ENCODE assay signal across 17 cellular contexts in the genomic region with DNA sequence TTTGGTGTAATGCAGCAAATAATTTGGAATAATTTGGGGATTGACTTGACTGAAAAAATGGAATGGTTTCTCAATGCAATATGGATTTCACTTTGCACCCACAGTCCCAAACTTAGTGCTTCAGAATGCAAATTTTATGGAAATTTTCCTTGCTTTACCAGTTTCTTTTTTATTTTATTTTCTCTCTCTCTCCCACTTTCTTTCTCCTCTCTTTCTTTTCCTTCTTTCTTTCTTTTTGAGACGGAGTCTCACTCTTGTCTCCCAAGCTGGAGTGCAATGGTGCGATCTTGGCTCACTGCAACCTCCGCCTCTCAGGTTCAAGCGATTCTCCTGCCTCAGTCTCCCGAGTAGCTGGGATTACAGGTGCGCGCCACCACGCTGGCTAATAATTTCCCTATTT.
DNase-seq lines count a peak whose midpoint lies in the region; ATAC-seq, FAIRE-seq and TF ChIP-seq lines count a peak whose summit lies in the region.
"Had no signal": no experiment of that assay in that cellular context is flagged by ENCODE, and none has a peak within 500 bp of the region (broad histone marks: within the 10 kb centered on the region; RNA-seq: fewer than 3 reads in every experiment).

No MANE protein-coding gene starts in this region.

- H3K27me3 Mint-ChIP-seq in T-helper 1 cell treated with Interleukin-12 subunit alpha and Interleukin-12 subunit beta and Interleukin-4 antibody, amounts not matched to agents 30 μg/mL and 1 μg/mL, for 36 hours (ENCODE audit: low read depth) = peaks cover 16% of the 10 kb centered on the region

- H3K27ac ChIP-seq in left ventricle myocardium inferior (replicated peaks) (no peak overlapping the region), right atrium auricular region (no peak overlapping the region), stomach (no peak overlapping the region), HepG2 (ENCODE audit: extremely low read length, insufficient read depth, low read length) (no peak overlapping the region)
- H3K27ac ChIP-seq: 22Rv1 had no signal

- H3K4me1 ChIP-seq in left ventricle myocardium inferior (peaks cover 32% of the 10 kb centered on the region), right atrium auricular region (peaks cover 0 to 12% of the 10 kb centered on the region in 2 donors), stomach (peaks cover 0 to 17% (median 8%) of the 10 kb centered on the region in 4 donors), HepG2 (ENCODE audit: insufficient read depth, low read length) (no peaks in the 10 kb centered on the region)

- H3K79me2 ChIP-seq in HepG2 (ENCODE audit: insufficient read depth, low read length) = no peaks in the 10 kb centered on the region

- TF ChIP-seq EP300 in stomach (IDR thresholded peaks at IDR 0.05) = no peak
- no peak for TF ChIP-seq EP300 in HepG2 (IDR thresholded peaks at IDR 0.05; ENCODE audit: low read depth in 2 of 2, low read length in 2 of 2)
- TF ChIP-seq EP300 in HepG2 (CRISPR knock-in tag; IDR thresholded peaks at IDR 0.05; ENCODE audit: borderline replicate concordance) = no peak

- no peak for ATAC-seq in activated naive CD4-positive, alpha-beta T cell treated with anti-CD3 and anti-CD28 coated beads, Interleukin-2, amount 50 U/mL, for 72 hours
- ATAC-seq in HepG2 (no peak), GM18502 (IDR thresholded peaks at IDR 0.05; ENCODE audit: poor library complexity, unreplicated experiment) (no peak)

- no peaks in the 10 kb centered on the region for H3K36me3 ChIP-seq in left ventricle myocardium inferior
- H3K36me3 ChIP-seq in right atrium auricular region = no peaks in the 10 kb centered on the region
- no peaks in the 10 kb centered on the region for H3K36me3 ChIP-seq in stomach
- H3K36me3 ChIP-seq in HepG2 (replicated peaks in 1 of 2; ENCODE audit: control insufficient read depth in 1 of 2, insufficient read depth in 2 of 2, low read length in 2 of 2) = no peaks in the 10 kb centered on the region
- H3K36me3 ChIP-seq: esophagus muscularis mucosa, gastroesophageal sphincter, HAP-1 had no signal

- no peak for TF ChIP-seq POLR2A in stomach (IDR thresholded peaks at IDR 0.05)
- TF ChIP-seq POLR2A in HepG2 (IDR thresholded peaks at IDR 0.05; ENCODE audit: insufficient read depth in 1 of 2, low read depth in 2 of 2, low read length in 2 of 2) = no peak

- in situ Hi-C loops in HepG2 (cut with HindIII; ENCODE audit: extremely low pct_ligation_motif_present, low pct_unique_long_range_greater_than_20kb) = loop anchor here (10.0 kb wide), 2 partner anchors 95 to 195 kb away; a partner anchor contains a TSS

- peak overlapping the region; percentile 55 for H3K27ac Mint-ChIP-seq in T-helper 1 cell treated with Interleukin-12 subunit alpha and Interleukin-12 subunit beta and Interleukin-4 antibody, amounts not matched to agents 30 μg/mL and 1 μg/mL, for 36 hours
- H3K27ac Mint-ChIP-seq in activated naive CD4-positive, alpha-beta T cell treated with anti-CD3 and anti-CD28 coated beads, Interleukin-2, amount 50 U/mL, for 72 hours = peak overlapping the region; percentile 97 to 99

- H3K27me3 ChIP-seq in left ventricle myocardium inferior (ENCODE audit: low read depth) = peaks cover 9% of the 10 kb centered on the region
- no peaks in the 10 kb centered on the region for H3K27me3 ChIP-seq in right atrium auricular region
- H3K27me3 ChIP-seq in stomach = peaks cover 0 to 35% (median 6%) of the 10 kb centered on the region in 3 donors
- H3K27me3 ChIP-seq in HepG2 (ENCODE audit: control insufficient read depth in 1 of 2, insufficient read depth in 2 of 2, low read length in 2 of 2) = no peaks in the 10 kb centered on the region; a peak in 2 of 5 replicates

- CTCF ChIA-PET in HepG2 (lab: Yijun Ruan, JAX; ENCODE audit: low intra/inter-chr PET ratio, low total read pairs) = interaction anchor here (1.3 to 3.2 kb wide), 3 partner anchors 90 to 280 kb away, joined by 5 to 22 read pairs (median 9); a partner anchor contains a TSS

- BruUV-seq in HepG2 (replicated peaks; lab: Mats Ljungman, UMichigan) = no TSS peak

- no peaks in the 10 kb centered on the region for H3K9me3 Mint-ChIP-seq in T-helper 1 cell treated with Interleukin-12 subunit alpha and Interleukin-12 subunit beta and Interleukin-4 antibody, amounts not matched to agents 30 μg/mL and 1 μg/mL, for 36 hours
- peaks cover 3 to 4% of the 10 kb centered on the region in 2 donors for H3K9me3 Mint-ChIP-seq in activated naive CD4-positive, alpha-beta T cell treated with anti-CD3 and anti-CD28 coated beads, Interleukin-2, amount 50 U/mL, for 72 hours
- H3K9me3 Mint-ChIP-seq: naive B cell had no signal

- H3K4me3 Mint-ChIP-seq in T-helper 1 cell treated with Interleukin-12 subunit alpha and Interleukin-12 subunit beta and Interleukin-4 antibody, amounts not matched to agents 30 μg/mL and 1 μg/mL, for 36 hours = peak overlapping the region; percentile 63

- H3K4me3 ChIP-seq in left ventricle myocardium inferior (peak overlapping the region; percentile 67), right atrium auricular region (no peak overlapping the region), stomach (peak overlapping the region in 1 of 4 donors; percentile 50), HepG2 (replicated peaks in 1 of 3; ENCODE audit: insufficient read depth in 1 of 3, low read depth in 2 of 3, low read length in 3 of 3) (no peak overlapping the region)

- TF ChIP-seq CTCF in left ventricle myocardium inferior (IDR thresholded peaks at IDR 0.05; ENCODE audit: borderline replicate concordance) (no peak), right atrium auricular region (IDR thresholded peaks at IDR 0.05) (no peak), stomach (IDR thresholded peaks at IDR 0.05) (no peak), HepG2 (CRISPR knock-in tag; IDR thresholded peaks at IDR 0.05) (no peak)

- no peak for FAIRE-seq in HepG2 (lab: Jason Lieb, UNC)
- FAIRE-seq: astrocyte had no signal

- no peaks in the 10 kb centered on the region for H4K20me1 ChIP-seq in HepG2 (ENCODE audit: insufficient read depth, low read length)

- DNase-seq in T-helper 1 cell = no peak
- no peak for DNase-seq in left ventricle myocardium inferior
- no peak for DNase-seq in right atrium auricular region (ENCODE audit: low spot score)
- DNase-seq in activated naive CD4-positive, alpha-beta T cell treated with anti-CD3 and anti-CD28 coated beads, Interleukin-2, amount 50 U/mL, for 72 hours (ENCODE audit: low spot score in 2 of 2) = no peak
- DNase-seq in stomach = peak; percentile 9
- no peak for DNase-seq in HepG2 (ENCODE audit: low spot score)
- DNase-seq: cerebellar nuclear complex, IMR-90, mesenchymal stem cell had no signal

- H3K4me1 Mint-ChIP-seq in T-helper 1 cell treated with Interleukin-12 subunit alpha and Interleukin-12 subunit beta and Interleukin-4 antibody, amounts not matched to agents 30 μg/mL and 1 μg/mL, for 36 hours (ENCODE audit: low read depth) = peaks cover 39% of the 10 kb centered on the region

- POLR2A ChIA-PET in HepG2 (lab: Yijun Ruan, JAX) = no interaction called here

- no peaks in the 10 kb centered on the region for H3K9me3 ChIP-seq in left ventricle myocardium inferior (replicated peaks)
- H3K9me3 ChIP-seq in right atrium auricular region = no peaks in the 10 kb centered on the region
- H3K9me3 ChIP-seq in stomach = no peaks in the 10 kb centered on the region
- H3K9me3 ChIP-seq in HepG2 (ENCODE audit: low read length) = no peaks in the 10 kb centered on the region
- H3K9me3 ChIP-seq: esophagus muscularis mucosa, gastroesophageal sphincter, HAP-1 had no signal

- intact Hi-C loops in left ventricle myocardium inferior (cut with micrococcal nuclease) (loop anchor here (10.0 kb wide), 3 partner anchors 85 to 195 kb away; a partner anchor contains a TSS), stomach (cut with DNase I; ENCODE audit: low total_unique reads) (no loop called here), HepG2 (cut with micrococcal nuclease; ENCODE audit: unreplicated experiment) (loop anchor here (1.0 to 5.0 kb wide), 2 partner anchors 90 to 202 kb away; a partner anchor contains a TSS)

- TF ChIP-seq RAD21 in HepG2 (CRISPR knock-in tag; IDR thresholded peaks at IDR 0.05) = no peak

- no peak overlapping the region for H3K4me2 ChIP-seq in HepG2 (ENCODE audit: low read depth, low read length)

- H3K36me3 Mint-ChIP-seq in T-helper 1 cell treated with Interleukin-12 subunit alpha and Interleukin-12 subunit beta and Interleukin-4 antibody, amounts not matched to agents 30 μg/mL and 1 μg/mL, for 36 hours (ENCODE audit: low read depth) = peaks cover 1% of the 10 kb centered on the region
- H3K36me3 Mint-ChIP-seq in activated naive CD4-positive, alpha-beta T cell treated with anti-CD3 and anti-CD28 coated beads, Interleukin-2, amount 50 U/mL, for 72 hours = no peaks in the 10 kb centered on the region
- H3K36me3 Mint-ChIP-seq: naive B cell had no signal

- 93 to 96% (median 94%) methylated on average over 8 of the region's 8 CpGs for WGBS in stomach, 5 donors
- WGBS in HepG2 (ENCODE audit: low lambda C conversion rate) = 73% methylated on average over 8 of the region's 8 CpGs

- no peak overlapping the region for H2AFZ ChIP-seq in HepG2 (ENCODE audit: low read length)

- no peak overlapping the region for H3K9ac ChIP-seq in HepG2 (ENCODE audit: insufficient read depth, low read depth, low read length)

TF ChIP-seq in HepG2, 621 proteins besides CTCF, POLR2A, EP300 and RAD21 (continues in another document):
- TF ChIP-seq SIX4 (CRISPR knock-in tag; IDR thresholded peaks at IDR 0.05) = no peak
- TF ChIP-seq, protein P1, sequence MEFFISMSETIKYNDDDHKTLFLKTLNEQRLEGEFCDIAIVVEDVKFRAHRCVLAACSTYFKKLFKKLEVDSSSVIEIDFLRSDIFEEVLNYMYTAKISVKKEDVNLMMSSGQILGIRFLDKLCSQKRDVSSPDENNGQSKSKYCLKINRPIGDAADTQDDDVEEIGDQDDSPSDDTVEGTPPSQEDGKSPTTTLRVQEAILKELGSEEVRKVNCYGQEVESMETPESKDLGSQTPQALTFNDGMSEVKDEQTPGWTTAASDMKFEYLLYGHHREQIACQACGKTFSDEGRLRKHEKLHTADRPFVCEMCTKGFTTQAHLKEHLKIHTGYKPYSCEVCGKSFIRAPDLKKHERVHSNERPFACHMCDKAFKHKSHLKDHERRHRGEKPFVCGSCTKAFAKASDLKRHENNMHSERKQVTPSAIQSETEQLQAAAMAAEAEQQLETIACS (CRISPR knock-in tag; IDR thresholded peaks at IDR 0.05) = no peak
